Comparison of ENCODE assay signal across 8 cellular contexts in the genomic region with DNA sequence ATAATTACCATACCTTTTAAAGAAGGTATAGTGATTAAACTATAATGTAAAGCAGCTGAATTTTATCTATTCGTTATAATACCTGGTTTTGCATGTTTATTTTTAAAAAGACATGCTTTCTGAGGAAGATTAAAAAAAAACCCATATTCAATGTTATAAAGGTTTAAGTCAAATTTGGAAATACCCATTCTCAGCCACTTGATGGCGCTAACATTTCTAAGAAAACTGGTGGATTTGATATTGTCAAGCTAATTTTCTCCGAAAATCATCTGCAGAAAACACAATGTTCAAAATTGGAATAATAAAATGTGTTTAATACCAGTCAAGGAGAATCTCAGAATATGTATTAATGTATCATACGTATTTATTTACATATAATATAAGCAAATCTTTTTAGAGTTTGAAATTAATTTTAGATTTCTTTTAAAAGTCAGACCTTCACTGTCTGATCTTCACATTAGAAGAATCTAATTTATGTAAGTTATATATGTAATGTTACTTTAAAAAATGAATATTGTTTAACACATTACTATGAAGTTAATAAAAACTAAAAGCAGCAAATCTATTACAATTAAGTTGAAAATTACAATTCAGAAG. TPM values are rescaled to one million over a fixed set of nuclear protein-coding genes. Genes with fewer than 3 reads are reported as not detected.
DNase-seq lines count a peak whose midpoint lies in the region; ATAC-seq, FAIRE-seq and TF ChIP-seq lines count a peak whose summit lies in the region.

No MANE protein-coding gene starts in this region.

- H3K9ac ChIP-seq in SU-DHL-6 (ENCODE audit: low read length), result no peak overlapping the region

- H3K79me2 ChIP-seq in SU-DHL-6 (ENCODE audit: insufficient read depth, low read length), result no peaks in the 10 kb centered on the region

- no peaks in the 10 kb centered on the region for H3K27me3 Mint-ChIP-seq in T-helper 2 cell treated with Interferon-gamma antibody and Interleukin-4, amounts not matched to agents 5 μg/mL and 100 μg/mL, for 36 hours (ENCODE audit: low read depth)

- H4K20me1 ChIP-seq in SU-DHL-6 (ENCODE audit: low read depth, low read length), result no peaks in the 10 kb centered on the region

- peak; percentile 75 for FAIRE-seq in small intestine (lab: Jason Lieb, UNC)

- peaks cover 42% of the 10 kb centered on the region for H3K36me3 ChIP-seq in SU-DHL-6 (ENCODE audit: low read length)
- peaks cover 2% of the 10 kb centered on the region in 2 donors for H3K36me3 ChIP-seq in small intestine (ENCODE audit: control insufficient read depth in 2 of 2, insufficient read depth in 2 of 2, low read length in 2 of 2)

- no peak overlapping the region for H3K4me2 ChIP-seq in SU-DHL-6 (ENCODE audit: low read depth, low read length, poor library complexity, severe bottlenecking)

- WGBS in small intestine, 3 donors, result 43 to 55% (median 46%) methylated on average over 4 of the region's 4 CpGs

- H3K4me1 ChIP-seq in foreskin keratinocyte (no peaks in the 10 kb centered on the region), small intestine (ENCODE audit: control insufficient read depth in 2 of 2, insufficient read depth in 1 of 2, low read depth in 1 of 2, low read length in 1 of 2) (no peaks in the 10 kb centered on the region)

- H3K27ac ChIP-seq in SU-DHL-6 (ENCODE audit: low read depth, low read length), result no peak overlapping the region
- no peak overlapping the region for H3K27ac ChIP-seq in foreskin keratinocyte
- H3K27ac ChIP-seq in small intestine (ENCODE audit: low read depth in 1 of 2, low read length in 1 of 2), result no peak overlapping the region

- ATAC-seq in foreskin keratinocyte, result no peak

- H3K36me3 Mint-ChIP-seq in T-helper 2 cell treated with Interferon-gamma antibody and Interleukin-4, amounts not matched to agents 5 μg/mL and 100 μg/mL, for 36 hours (ENCODE audit: low read depth), result peaks cover 19% of the 10 kb centered on the region

- DNase-seq in GDM1 (lab: John Stamatoyannopoulos, UW) (peak; percentile 2), KG1 (lab: John Stamatoyannopoulos, UW) (peak; percentile 24), foreskin keratinocyte (peak in 1 of 2 donors; percentile 15), small intestine (peak; percentile 24), NCI-H1436 (lab: John Stamatoyannopoulos, UW) (no peak)
- DNase-seq in T-helper 2 cell treated with Interferon-gamma antibody and Interleukin-4, amounts not matched to agents 5 μg/mL and 100 μg/mL, for 36 hours (ENCODE audit: low spot score), result no peak
- DNase-seq in stimulated activated CD4-positive, alpha-beta T cell treated with anti-CD3 and anti-CD28 coated beads, Interleukin-15, amount 100 ng/mL, for 24 hours, result no peak

- no peak overlapping the region for H3K27ac Mint-ChIP-seq in T-helper 2 cell treated with Interferon-gamma antibody and Interleukin-4, amounts not matched to agents 5 μg/mL and 100 μg/mL, for 36 hours

- H3F3A ChIP-seq in SU-DHL-6 (ENCODE audit: insufficient read depth), result peaks cover 15% of the 10 kb centered on the region; the same call in 1 of the 2 replicates

- H3K4me3 ChIP-seq in SU-DHL-6 (ENCODE audit: insufficient read depth, low read length, poor library complexity, severe bottlenecking) (no peak overlapping the region), small intestine (ENCODE audit: low read depth in 1 of 2, low read length in 2 of 2) (no peak overlapping the region)

- H3K4me3 Mint-ChIP-seq in T-helper 2 cell treated with Interferon-gamma antibody and Interleukin-4, amounts not matched to agents 5 μg/mL and 100 μg/mL, for 36 hours, result no peak overlapping the region

- H3K9me3 ChIP-seq in SU-DHL-6 (ENCODE audit: insufficient read depth, low read length), result no peaks in the 10 kb centered on the region
- H3K9me3 ChIP-seq in small intestine (ENCODE audit: control insufficient read depth, low read depth), result no peaks in the 10 kb centered on the region

- H3K4me1 Mint-ChIP-seq in T-helper 2 cell treated with Interferon-gamma antibody and Interleukin-4, amounts not matched to agents 5 μg/mL and 100 μg/mL, for 36 hours (ENCODE audit: low read depth), result peaks cover 2% of the 10 kb centered on the region

- H3K9me3 Mint-ChIP-seq in T-helper 2 cell treated with Interferon-gamma antibody and Interleukin-4, amounts not matched to agents 5 μg/mL and 100 μg/mL, for 36 hours, result no peaks in the 10 kb centered on the region

- H3K9me2 ChIP-seq in SU-DHL-6 (replicated peaks; ENCODE audit: insufficient read depth, low read length), result no peaks in the 10 kb centered on the region

- peak; percentile 66 for TF ChIP-seq CTCF in SU-DHL-6 (IDR thresholded peaks at IDR 0.05; ENCODE audit: insufficient read depth, low read length, poor library complexity, severe bottlenecking)
- peak; percentile 69 for TF ChIP-seq CTCF in foreskin keratinocyte (conservative IDR thresholded peaks at IDR 0.05)

- H3K27me3 ChIP-seq in SU-DHL-6 (ENCODE audit: low read length) (no peaks in the 10 kb centered on the region), foreskin keratinocyte (no peaks in the 10 kb centered on the region), small intestine (ENCODE audit: control insufficient read depth in 2 of 2, insufficient read depth in 2 of 2, low read length in 2 of 2) (no peaks in the 10 kb centered on the region)

- no peak overlapping the region for H2AFZ ChIP-seq in SU-DHL-6 (ENCODE audit: low read depth, low read length, severe bottlenecking)

RNA-seq across cellular contexts. Expression of gene SHPRH, which starts 35.0 kb away (rescaled TPM):
- 10.4 and 10.5 TPM in 2 replicates for total RNA-seq in foreskin keratinocyte
- 1.1 and 1.3 TPM in 2 replicates for polyA plus RNA-seq in foreskin keratinocyte
- polyA plus RNA-seq in small intestine, result 1 to 10 TPM; 1.6 to 3.3 (median 2.9) TPM

Comparison
In these comparisons a context has a peak if more than half of its experiments do, and no peak if none do; other contexts are left out.
1. DNase-seq: peak in GDM1 (single experiment), KG1 (single experiment) and small intestine (single experiment); none in T-helper 2 cell treated with Interferon-gamma antibody and Interleukin-4, amounts not matched to agents 5 μg/mL and 100 μg/mL, for 36 hours (single experiment), stimulated activated CD4-positive, alpha-beta T cell treated with anti-CD3 and anti-CD28 coated beads, Interleukin-15, amount 100 ng/mL, for 24 hours (single experiment) and NCI-H1436 (single experiment).